In the genomic region with DNA sequence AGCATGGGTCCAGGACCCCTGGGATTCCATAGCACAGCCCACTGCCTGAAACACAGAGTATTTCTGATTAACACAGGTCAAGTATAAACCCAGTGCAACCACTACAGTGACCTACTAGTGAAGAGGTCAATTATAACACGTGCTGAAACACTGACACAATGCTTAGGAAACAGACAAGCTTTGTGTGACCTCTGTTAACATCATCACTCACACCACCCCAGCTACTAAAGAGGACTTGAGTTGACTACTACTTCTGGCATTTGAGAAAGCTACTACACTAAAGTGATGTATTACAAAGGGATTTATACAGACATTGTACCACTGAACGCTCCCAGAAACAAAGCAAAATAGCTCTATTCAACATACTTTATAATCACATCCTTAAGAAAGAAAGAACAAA, we compare ENCODE assay signal across 18 cellular contexts.
DNase-seq lines count a peak whose midpoint lies in the region; ATAC-seq and TF ChIP-seq lines count a peak whose summit lies in the region.
"Had no signal": no experiment of that assay in that cellular context is flagged by ENCODE, and none has a peak within 500 bp of the region (broad histone marks: within the 10 kb centered on the region; RNA-seq: fewer than 3 reads in every experiment).

No MANE protein-coding gene starts in this region.

- DNase-seq in EH (ENCODE audit: low read depth), result peak; percentile 8
- peak; percentile 15 for DNase-seq in choroid plexus epithelial cell (ENCODE audit: low read depth)
- DNase-seq in iris pigment epithelial cell (ENCODE audit: low read depth), result peak; percentile 27
- DNase-seq in stimulated activated naive B cell treated with anti-CD40 and anti-IgM and Interleukin-4, amounts not matched to agents 10 μg/mL and 1 μg/mL and 100 μg/mL, for 72 hours, result no peak
- no peak for DNase-seq in NCI-H1417 treated with DMSO at 0.1 percent for 48 hours (lab: John Stamatoyannopoulos, UW)
- DNase-seq in superior temporal gyrus (ENCODE audit: extremely low spot score), result no peak
- no peak for DNase-seq in germinal center (ENCODE audit: low spot score)
- DNase-seq: MM.1S, NCI-H1048, NCI-H1436, NCI-H187 treated with DMSO at 0.1 percent for 48 hours, NCI-H2107, NCI-H446 treated with DMSO at 0.1 percent for 48 hours, NCI-H526 treated with DMSO at 0.1 percent for 48 hours had no signal

- no peaks in the 10 kb centered on the region for H3K36me3 Mint-ChIP-seq in stimulated activated naive B cell treated with anti-CD40 and anti-IgM and Interleukin-4, amounts not matched to agents 10 μg/mL and 1 μg/mL and 100 μg/mL, for 72 hours

- H3K4me1 Mint-ChIP-seq in stimulated activated naive B cell treated with anti-CD40 and anti-IgM and Interleukin-4, amounts not matched to agents 10 μg/mL and 1 μg/mL and 100 μg/mL, for 72 hours, result no peaks in the 10 kb centered on the region
- H3K4me1 Mint-ChIP-seq: GM23338 had no signal

- no peak overlapping the region for H3K4me3 Mint-ChIP-seq in stimulated activated naive B cell treated with anti-CD40 and anti-IgM and Interleukin-4, amounts not matched to agents 10 μg/mL and 1 μg/mL and 100 μg/mL, for 72 hours
- H3K4me3 Mint-ChIP-seq: GM23338 had no signal

- ATAC-seq in stimulated activated naive B cell treated with anti-CD40 and anti-IgM and Interleukin-4, amounts not matched to agents 10 μg/mL and 1 μg/mL and 100 μg/mL, for 72 hours (replicated peaks), result no peak
- ATAC-seq: GM12878, GM23338, K562, Right ventricle myocardium inferior had no signal

- H3K27ac Mint-ChIP-seq in stimulated activated naive B cell treated with anti-CD40 and anti-IgM and Interleukin-4, amounts not matched to agents 10 μg/mL and 1 μg/mL and 100 μg/mL, for 72 hours, result peak overlapping the region; percentile 47
- H3K27ac Mint-ChIP-seq: GM23338 had no signal

- H3K4me3 ChIP-seq in choroid plexus epithelial cell (ENCODE audit: low read depth, low read length), result no peak overlapping the region
- H3K4me3 ChIP-seq: GM12878, GM23338, K562 had no signal

- no peak for TF ChIP-seq CTCF in choroid plexus epithelial cell (conservative IDR thresholded peaks at IDR 0.05; ENCODE audit: low read depth, low read length)

- peaks cover 0 to 8% of the 10 kb centered on the region in 2 donors for H3K9me3 Mint-ChIP-seq in stimulated activated naive B cell treated with anti-CD40 and anti-IgM and Interleukin-4, amounts not matched to agents 10 μg/mL and 1 μg/mL and 100 μg/mL, for 72 hours
- H3K9me3 Mint-ChIP-seq: GM23338 had no signal

- H3K27me3 Mint-ChIP-seq in stimulated activated naive B cell treated with anti-CD40 and anti-IgM and Interleukin-4, amounts not matched to agents 10 μg/mL and 1 μg/mL and 100 μg/mL, for 72 hours, result no peaks in the 10 kb centered on the region

Comparison
In these comparisons a context has a peak if more than half of its experiments do, and no peak if none do; other contexts are left out.
1. DNase-seq: peak in EH (single experiment), choroid plexus epithelial cell (single experiment) and iris pigment epithelial cell (single experiment); none in stimulated activated naive B cell treated with anti-CD40 and anti-IgM and Interleukin-4, amounts not matched to agents 10 μg/mL and 1 μg/mL and 100 μg/mL, for 72 hours (single experiment), NCI-H1417 treated with DMSO at 0.1 percent for 48 hours (single experiment), superior temporal gyrus (single experiment) and germinal center (single experiment).